In the genomic region with DNA sequence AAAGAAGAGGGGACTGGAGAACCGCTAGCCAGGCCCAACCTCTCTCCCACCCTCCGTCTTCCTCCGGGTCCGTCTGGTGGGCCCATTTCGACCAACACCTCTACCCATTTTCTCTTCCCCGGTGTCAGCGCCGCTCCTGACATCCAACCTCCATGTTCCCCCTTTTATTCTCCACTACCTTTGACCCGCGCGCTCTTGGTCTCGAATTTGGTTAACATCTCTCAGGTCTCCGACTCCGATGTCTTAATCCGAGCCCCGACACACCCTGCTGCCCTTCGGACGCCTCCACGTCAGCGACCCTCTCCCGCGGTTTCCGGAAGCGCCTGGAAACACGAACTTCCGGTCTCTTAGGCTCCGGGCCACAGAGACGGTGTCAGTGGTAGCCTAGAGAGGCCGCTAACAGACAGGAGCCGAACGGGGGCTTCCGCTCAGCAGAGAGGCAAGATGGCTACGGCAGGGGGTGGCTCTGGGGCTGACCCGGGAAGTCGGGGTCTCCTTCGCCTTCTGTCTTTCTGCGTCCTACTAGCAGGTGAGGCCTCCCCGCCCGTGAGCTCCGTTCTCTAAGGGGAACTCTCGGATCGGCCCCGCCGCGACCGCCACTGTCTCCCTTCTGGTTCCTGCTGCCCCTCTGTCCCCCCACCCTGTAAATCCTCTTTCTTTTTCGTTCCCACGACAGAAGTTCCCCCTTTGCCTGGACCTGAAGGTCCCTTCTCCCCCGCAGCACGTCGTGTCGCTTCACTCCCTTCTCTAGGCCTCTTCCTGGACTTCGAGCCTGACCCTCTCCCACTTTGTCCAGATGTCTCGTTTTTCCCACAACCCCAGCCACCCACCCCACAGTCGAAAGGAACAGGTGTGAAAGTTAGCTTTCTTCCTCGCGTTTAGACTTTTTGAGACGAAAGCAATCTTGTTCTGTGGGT, we compare ENCODE assay signal across 8 cellular contexts. TPM values are rescaled to one million over a fixed set of nuclear protein-coding genes. Genes with fewer than 3 reads are reported as not detected.
DNase-seq lines count a peak whose midpoint lies in the region; ATAC-seq and TF ChIP-seq lines count a peak whose summit lies in the region.

A gene (minus strand): TSS at position 298 of the 917 bp plus-strand sequence. CDS start 80 bp downstream, at position 218.
A gene (plus strand): TSS at position 431 of the 917 bp plus-strand sequence. CDS start 14 bp downstream, at position 445.

- peak within 1 kb of the TSS; percentile 93 for H3K27ac Mint-ChIP-seq in activated CD4-positive, alpha-beta memory T cell treated with anti-CD3 and anti-CD28 coated beads for 36 hours

- H3K4me3 Mint-ChIP-seq in activated CD4-positive, alpha-beta memory T cell treated with anti-CD3 and anti-CD28 coated beads for 36 hours = peak within 1 kb of the TSS; percentile 93

- DNase-seq in NCI-H82 treated with DMSO at 0.1 percent for 48 hours (lab: John Stamatoyannopoulos, UW; ENCODE audit: unreplicated experiment) (peak; percentile 90), dorsolateral prefrontal cortex (peak; percentile 82 to 94 (median 92)), right lobe of liver (peak; percentile 91 to 94 (median 94))
- DNase-seq in activated CD4-positive, alpha-beta memory T cell treated with anti-CD3 and anti-CD28 coated beads for 36 hours = peak; percentile 95
- peak; percentile 77 to 88 for DNase-seq in stimulated activated CD4-positive, alpha-beta T cell treated with anti-CD3 and anti-CD28 coated beads, Interleukin-4, amount 100 ng/mL, for 4 hours

- CTCF ChIA-PET in activated CD4-positive, alpha-beta memory T cell treated with anti-CD3 and anti-CD28 coated beads for 36 hours (lab: Charles Lee) = interaction anchor here (0.6 to 2.2 kb wide), 4 partner anchors 12 to 264 kb away, joined by 3 to 7 read pairs (median 5); no protein-coding TSS in a partner anchor

- POLR2A ChIA-PET in activated CD4-positive, alpha-beta memory T cell treated with anti-CD3 and anti-CD28 coated beads for 36 hours (lab: Charles Lee) = interaction anchor here (0.6 kb wide), 1 partner anchor 175 kb away, joined by 6 read pairs; no protein-coding TSS in a partner anchor

- under 1% methylated on average over 48 of the region's 58 CpGs for WGBS in right lobe of liver (ENCODE audit: insufficient coverage, low coverage, low lambda C conversion rate, missing lambda C conversion rate)

- H3K9me3 ChIP-seq in right lobe of liver = no peaks in the 10 kb centered on the region

- peaks cover 0 to 21% (median 12%) of the 10 kb centered on the region in 4 donors for H3K36me3 ChIP-seq in right lobe of liver

- H3K4me1 Mint-ChIP-seq in activated CD4-positive, alpha-beta memory T cell treated with anti-CD3 and anti-CD28 coated beads for 36 hours (ENCODE audit: low read depth) = peaks cover 41% of the 10 kb centered on the region

- ATAC-seq in GM19395 (IDR thresholded peaks at IDR 0.05; ENCODE audit: unreplicated experiment) (peak; percentile 93), HG03571 (IDR thresholded peaks at IDR 0.05; ENCODE audit: unreplicated experiment) (peak; percentile 91), right lobe of liver (peak; percentile 96 to 99 (median 98))

- intact Hi-C loops in activated CD4-positive, alpha-beta memory T cell treated with anti-CD3 and anti-CD28 coated beads for 36 hours (cut with micrococcal nuclease) = loop anchor here (1.0 to 5.0 kb wide), 4 partner anchors 56 to 264 kb away; a partner anchor contains a TSS
- intact Hi-C loops in dorsolateral prefrontal cortex (cut with DNase I) = loop anchor here (5.0 kb wide), 1 partner anchor 51 kb away; no protein-coding TSS in a partner anchor
- intact Hi-C loops in right lobe of liver (cut with DNase I) = no loop called here

- no peaks in the 10 kb centered on the region for H3K27me3 ChIP-seq in dorsolateral prefrontal cortex
- H3K27me3 ChIP-seq in right lobe of liver = no peaks in the 10 kb centered on the region

- H3K27me3 Mint-ChIP-seq in activated CD4-positive, alpha-beta memory T cell treated with anti-CD3 and anti-CD28 coated beads for 36 hours = no peaks in the 10 kb centered on the region

- H3K4me1 ChIP-seq in right lobe of liver = peaks cover 0 to 28% (median 9%) of the 10 kb centered on the region in 4 donors

- peak within 1 kb of the TSS; percentile 50 to 100 (median 93) for H3K4me3 ChIP-seq in dorsolateral prefrontal cortex
- H3K4me3 ChIP-seq in right lobe of liver = peak within 1 kb of the TSS; percentile 73 to 95 (median 88)

- H3K27ac ChIP-seq in C4-2B (peak within 1 kb of the TSS; percentile 89), dorsolateral prefrontal cortex (peak within 1 kb of the TSS; percentile 66 to 98 (median 92)), right lobe of liver (peak within 1 kb of the TSS; percentile 90 to 94 (median 92))

- H3K36me3 Mint-ChIP-seq in activated CD4-positive, alpha-beta memory T cell treated with anti-CD3 and anti-CD28 coated beads for 36 hours = peaks cover 19% of the 10 kb centered on the region

- TF ChIP-seq CTCF in C4-2B (conservative IDR thresholded peaks at IDR 0.05) (no peak), dorsolateral prefrontal cortex (IDR thresholded peaks at IDR 0.05 in 54 of 56, conservative IDR thresholded peaks at IDR 0.05 in 2 of 56; ENCODE audit: low read depth in 1 of 56, partially characterized antibody in 56 of 56) (peak in 37 of 56 donors; percentile 11 to 58 (median 33)), right lobe of liver (IDR thresholded peaks at IDR 0.05) (peak in 1 of 4 donors; percentile 5)

- peak; percentile 91 for TF ChIP-seq POLR2A in right lobe of liver (IDR thresholded peaks at IDR 0.05)

- no peaks in the 10 kb centered on the region for H3K9me3 Mint-ChIP-seq in activated CD4-positive, alpha-beta memory T cell treated with anti-CD3 and anti-CD28 coated beads for 36 hours

RNA-seq across cellular contexts. Expression of the first gene that starts in this region (rescaled TPM):
- total RNA-seq in activated CD4-positive, alpha-beta memory T cell treated with anti-CD3 and anti-CD28 coated beads for 36 hours = 100 to 1,000 TPM; 132 TPM
- total RNA-seq in dorsolateral prefrontal cortex (100 to 1,000 TPM; 107 to 252 (median 197) TPM), right lobe of liver (100 to 1,000 TPM in 4 of 6 experiments, 10 to 100 TPM in 2; 75.5 to 109 (median 103) TPM)

RNA-seq across cellular contexts. Expression of the second gene that starts in this region (rescaled TPM):
- total RNA-seq in activated CD4-positive, alpha-beta memory T cell treated with anti-CD3 and anti-CD28 coated beads for 36 hours = 10 to 100 TPM; 39.8 to 42.6 TPM
- total RNA-seq in dorsolateral prefrontal cortex (10 to 100 TPM; 44.1 to 95.7 (median 60.5) TPM), right lobe of liver (10 to 100 TPM; 31.1 to 45.7 (median 39.0) TPM)

Comparison
In these comparisons a context has a peak if more than half of its experiments do, and no peak if none do; other contexts are left out.
1. Peak in every context shown above with its lines: DNase-seq, ATAC-seq, H3K4me3 ChIP-seq and H3K27ac ChIP-seq.
2. intact Hi-C loops: an anchor here in activated CD4-positive, alpha-beta memory T cell treated with anti-CD3 and anti-CD28 coated beads for 36 hours (1.0 to 5.0 kb wide) and dorsolateral prefrontal cortex (5.0 kb wide); none called in right lobe of liver.